26 cellular contexts compared by ENCODE assay signal in the genomic region with DNA sequence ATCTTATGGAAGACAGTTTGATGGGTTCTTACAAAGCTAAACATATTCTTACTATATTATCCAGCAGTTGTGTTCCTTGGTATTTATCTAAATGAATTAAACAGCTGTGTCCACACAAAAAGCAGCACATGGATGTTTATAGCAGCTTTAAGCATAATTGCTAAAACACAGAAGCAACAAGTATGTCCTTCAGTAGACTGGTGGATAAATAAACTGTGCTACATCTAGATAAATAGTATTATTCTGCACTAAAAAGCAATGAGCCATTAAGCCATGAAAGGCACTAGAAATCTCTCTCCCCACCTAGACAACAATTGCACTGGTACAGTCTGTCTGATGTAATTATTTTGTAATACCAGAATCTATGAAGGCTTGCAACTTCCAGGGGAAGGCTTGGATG.
"Had no signal": no experiment of that assay in that cellular context is flagged by ENCODE, and none has a peak within 500 bp of the region (broad histone marks: within the 10 kb centered on the region; RNA-seq: fewer than 3 reads in every experiment).

No MANE protein-coding gene starts in this region.

- H3K27ac Mint-ChIP-seq: activated CD4-positive, alpha-beta memory T cell treated with anti-CD3 and anti-CD28 coated beads for 36 hours; activated CD4-positive, alpha-beta T cell treated with anti-CD3 and anti-CD28 coated beads, Interleukin-2, amount 10 ng/mL, durations not matched to agents 24 days and 14 days; immature natural killer cell; mesothelial cell of epicardium; naive B cell; nephron progenitor cell; progenitor cell of endocrine pancreas; stimulated activated memory B cell treated with anti-CD40 and anti-IgM and Interleukin-4, amounts not matched to agents 10 μg/mL and 1 μg/mL and 100 μg/mL, for 72 hours had no signal

- DNase-seq: activated CD4-positive, alpha-beta memory T cell treated with anti-CD3 and anti-CD28 coated beads for 36 hours; activated CD4-positive, alpha-beta T cell treated with anti-CD3 and anti-CD28 coated beads, Interleukin-2, amount 10 ng/mL, durations not matched to agents 24 days and 14 days; activated CD4-positive, CD25-positive, alpha-beta regulatory T cell treated with anti-CD3 and anti-CD28 coated beads, Interleukin-2, amount 50 U/mL, for 72 hours; activated CD8-positive, alpha-beta memory T cell treated with anti-CD3 and anti-CD28 coated beads, Interleukin-2, amount 50 U/mL, for 4 hours; activated gamma-delta T cell treated with Interleukin-2 at 50 U/mL for 16 hours; activated naive CD4-positive, alpha-beta T cell treated with anti-CD3 and anti-CD28 coated beads, Interleukin-2, amount 50 U/mL, for 16 hours; activated T-cell treated with anti-CD3 and anti-CD28 coated beads, Interleukin-2, amount 50 U/mL, for 1 hour; amniotic stem cell; caudate nucleus; heart left ventricle; hypothalamus; immature natural killer cell; naive B cell; nephron progenitor cell; ovary; retina; stimulated activated CD4-positive, alpha-beta T cell treated with anti-CD3 and anti-CD28 coated beads, Interleukin-12 subunit alpha, Interleukin-12 subunit beta, amount 100 ng/mL, for 4 hours; stimulated activated CD4-positive, alpha-beta T cell treated with anti-CD3 and anti-CD28 coated beads, Interleukin-4, amount 100 ng/mL, for 24 hours; stomach; T1000; thyroid gland; upper lobe of left lung; WERI-Rb-1 had no signal

- H3K4me1 Mint-ChIP-seq: activated CD4-positive, alpha-beta T cell treated with anti-CD3 and anti-CD28 coated beads, Interleukin-2, amount 10 ng/mL, durations not matched to agents 24 days and 14 days; immature natural killer cell; mesothelial cell of epicardium; naive B cell; nephron progenitor cell had no signal

- H3K9me3 Mint-ChIP-seq: activated CD4-positive, alpha-beta T cell treated with anti-CD3 and anti-CD28 coated beads, Interleukin-2, amount 10 ng/mL, durations not matched to agents 24 days and 14 days had no signal

- H3K4me3 Mint-ChIP-seq: activated CD4-positive, alpha-beta memory T cell treated with anti-CD3 and anti-CD28 coated beads for 36 hours; activated CD4-positive, alpha-beta T cell treated with anti-CD3 and anti-CD28 coated beads, Interleukin-2, amount 10 ng/mL, durations not matched to agents 24 days and 14 days; immature natural killer cell; mesothelial cell of epicardium; naive B cell; nephron progenitor cell; stimulated activated memory B cell treated with anti-CD40 and anti-IgM and Interleukin-4, amounts not matched to agents 10 μg/mL and 1 μg/mL and 100 μg/mL, for 72 hours had no signal

- H3K27me3 Mint-ChIP-seq: activated CD4-positive, alpha-beta T cell treated with anti-CD3 and anti-CD28 coated beads, Interleukin-2, amount 10 ng/mL, durations not matched to agents 24 days and 14 days; progenitor cell of endocrine pancreas; stimulated activated memory B cell treated with anti-CD40 and anti-IgM and Interleukin-4, amounts not matched to agents 10 μg/mL and 1 μg/mL and 100 μg/mL, for 72 hours had no signal

- H3K36me3 Mint-ChIP-seq: activated CD4-positive, alpha-beta memory T cell treated with anti-CD3 and anti-CD28 coated beads for 36 hours; immature natural killer cell had no signal
